Comparison of ENCODE assay signal across 11 cellular contexts in genomic region chr6:170480045-170480714, GRCh38.
DNase-seq lines count a peak whose midpoint lies in the region; ATAC-seq and TF ChIP-seq lines count a peak whose summit lies in the region.
"Had no signal": no experiment of that assay in that cellular context is flagged by ENCODE, and none has a peak within 500 bp of the region (broad histone marks: within the 10 kb centered on the region; RNA-seq: fewer than 3 reads in every experiment).

No MANE protein-coding gene starts in this region.

- peaks cover 0 to 9% (median 0%) of the 10 kb centered on the region in 12 donors for H3K9me3 ChIP-seq in heart left ventricle
- H3K9me3 ChIP-seq in psoas muscle: no peaks in the 10 kb centered on the region
- H3K9me3 ChIP-seq in left lung: peaks cover 0 to 5% of the 10 kb centered on the region in 2 donors

- H3K27me3 ChIP-seq in H7 (ENCODE audit: control insufficient read depth, insufficient read depth, low read length) (no peaks in the 10 kb centered on the region), heart left ventricle (no peaks in the 10 kb centered on the region), psoas muscle (ENCODE audit: insufficient read depth in 3 of 3, low read length in 2 of 3) (no peaks in the 10 kb centered on the region), left lung (no peaks in the 10 kb centered on the region)
- H3K27me3 ChIP-seq: esophagus muscularis mucosa had no signal

- no peaks in the 10 kb centered on the region for H3K36me3 ChIP-seq in H7 (replicated peaks; ENCODE audit: control insufficient read depth, insufficient read depth, low read length)
- H3K36me3 ChIP-seq in heart left ventricle: no peaks in the 10 kb centered on the region
- no peaks in the 10 kb centered on the region for H3K36me3 ChIP-seq in psoas muscle (ENCODE audit: insufficient read depth in 1 of 2, low read depth in 1 of 2)
- no peaks in the 10 kb centered on the region for H3K36me3 ChIP-seq in left lung
- H3K36me3 ChIP-seq: esophagus muscularis mucosa had no signal

- peak; percentile 69 for DNase-seq in H7
- DNase-seq in heart left ventricle: peak in 3 of 5 donors; percentile 25 to 40 (median 33)
- DNase-seq in psoas muscle: no peak
- no peak for DNase-seq in NCI-H2107 (lab: John Stamatoyannopoulos, UW)
- DNase-seq in NCI-H1048 (lab: John Stamatoyannopoulos, UW): no peak
- DNase-seq in left lung: no peak
- DNase-seq: activated CD4-positive, alpha-beta T cell treated with anti-CD3 and anti-CD28 coated beads for 36 hours had no signal

- WGBS in heart left ventricle, 4 donors: 23 to 32% (median 29%) methylated on average over 6 of the region's 6 CpGs
- 21 to 29% (median 21%) methylated on average over 6 of the region's 6 CpGs for WGBS in psoas muscle, 3 donors

- H3K4me1 ChIP-seq in heart left ventricle (peaks cover 0 to 14% (median 3%) of the 10 kb centered on the region in 12 donors), psoas muscle (no peaks in the 10 kb centered on the region), left lung (peaks cover 0 to 4% of the 10 kb centered on the region in 2 donors)

- peak; percentile 54; the same call in 1 of the 3 replicates for ATAC-seq in SK-N-SH treated with all-trans-retinoic acid at 6 μM for 48 hours
- ATAC-seq in heart left ventricle: peak; percentile 57 to 76 (median 66)
- ATAC-seq in psoas muscle: peak; percentile 39 to 82 (median 68)
- no peak for ATAC-seq in GM18858 (IDR thresholded peaks at IDR 0.05; ENCODE audit: unreplicated experiment)
- no peak for ATAC-seq in left lung
- ATAC-seq: activated CD4-positive, alpha-beta T cell treated with anti-CD3 and anti-CD28 coated beads for 36 hours had no signal

- no peak for TF ChIP-seq POLR2A in heart left ventricle (IDR thresholded peaks at IDR 0.05)

- H3K4me3 ChIP-seq in H7 (ENCODE audit: insufficient read depth, low read depth, low read length) (no peak overlapping the region), heart left ventricle (no peak overlapping the region), psoas muscle (no peak overlapping the region), left lung (no peak overlapping the region)
- H3K4me3 ChIP-seq: esophagus muscularis mucosa had no signal

- H3K27ac ChIP-seq in heart left ventricle (peak overlapping the region in 1 of 12 donors; percentile 39), psoas muscle (no peak overlapping the region), left lung (no peak overlapping the region)
- H3K27ac ChIP-seq: esophagus muscularis mucosa, KMS-11 had no signal

- TF ChIP-seq CTCF in heart left ventricle (IDR thresholded peaks at IDR 0.05) (peak in 6 of 12 donors; percentile 18 to 35 (median 26)), psoas muscle (IDR thresholded peaks at IDR 0.05) (no peak), left lung (IDR thresholded peaks at IDR 0.05) (no peak)

- intact Hi-C loops in heart left ventricle (cut with DNase I): no loop called here
- intact Hi-C loops in psoas muscle (cut with DNase I): no loop called here
- intact Hi-C loops in left lung (cut with DNase I): no loop called here

TF ChIP-seq in SK-N-SH treated with all-trans-retinoic acid at 6 μM for 48 hours, 23 proteins besides CTCF, POLR2A, EP300 and RAD21:
- TF ChIP-seq TSHZ2 (CRISPR knock-in tag; IDR thresholded peaks at IDR 0.05) (no peak), ZC3H10 (CRISPR knock-in tag; IDR thresholded peaks at IDR 0.05) (no peak), ZNF70 (CRISPR knock-in tag; IDR thresholded peaks at IDR 0.05) (no peak), SNAI2 (CRISPR knock-in tag; IDR thresholded peaks at IDR 0.05) (no peak), PATZ1 (CRISPR knock-in tag; IDR thresholded peaks at IDR 0.05; ENCODE audit: borderline replicate concordance) (no peak), GLIS3 (CRISPR knock-in tag; IDR thresholded peaks at IDR 0.05) (no peak), ZFP30 (CRISPR knock-in tag; IDR thresholded peaks at IDR 0.05) (no peak), POU6F1 (CRISPR knock-in tag; IDR thresholded peaks at IDR 0.05; ENCODE audit: borderline replicate concordance, low read depth) (no peak), CSDC2 (CRISPR knock-in tag; IDR thresholded peaks at IDR 0.05) (no peak), ARNTL (CRISPR knock-in tag; IDR thresholded peaks at IDR 0.05; ENCODE audit: borderline replicate concordance, low read depth) (no peak), ISL1 (CRISPR knock-in tag; IDR thresholded peaks at IDR 0.05) (no peak), BACH2 (CRISPR knock-in tag; IDR thresholded peaks at IDR 0.05; ENCODE audit: borderline replicate concordance) (no peak), PPARA (CRISPR knock-in tag; IDR thresholded peaks at IDR 0.05; ENCODE audit: borderline replicate concordance) (no peak), OSR1 (CRISPR knock-in tag; IDR thresholded peaks at IDR 0.05) (no peak), ZNF565 (CRISPR knock-in tag; conservative IDR thresholded peaks at IDR 0.05; ENCODE audit: low read depth) (no peak)

Comparison
In these comparisons a context has a peak if more than half of its experiments do, and no peak if none do; other contexts are left out.
1. DNase-seq: peak in H7 (single experiment) and heart left ventricle (3 of 5); none in psoas muscle (0 of 2), NCI-H2107 (single experiment), NCI-H1048 (single experiment) and left lung (0 of 2).
2. ATAC-seq: peak in SK-N-SH treated with all-trans-retinoic acid at 6 μM for 48 hours (single experiment), heart left ventricle (4 of 4) and psoas muscle (4 of 4); none in GM18858 (single experiment) and left lung (single experiment).